ENCODE assay signal across 9 cellular contexts in the genomic region with DNA sequence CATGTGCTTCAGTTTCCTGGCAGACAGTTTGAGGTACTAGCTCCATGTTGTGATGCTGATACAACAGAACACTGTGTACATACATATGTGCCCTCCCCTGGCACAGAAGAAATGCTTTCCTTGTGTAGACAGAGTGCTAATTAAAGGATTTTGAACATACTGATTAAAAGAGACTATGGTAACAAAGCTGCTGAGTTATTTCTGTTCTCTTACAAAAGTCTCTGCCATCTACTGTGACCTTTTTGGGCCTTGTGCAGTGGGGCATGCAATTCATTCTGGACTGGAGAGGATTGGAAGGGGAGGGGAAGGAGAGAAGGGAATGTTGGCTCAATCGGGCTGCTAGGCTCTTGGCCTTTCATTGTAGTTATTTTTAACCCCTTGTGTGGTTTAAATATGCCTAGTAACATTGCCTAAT. TPM values are rescaled to one million over a fixed set of nuclear protein-coding genes. Genes with fewer than 3 reads are reported as not detected.
A peak's percentile ranks its signal among the peaks of the same experiment; 100 is the strongest.
DNase-seq lines count a peak whose midpoint lies in the region; ATAC-seq, FAIRE-seq and TF ChIP-seq lines count a peak whose summit lies in the region.
"Had no signal": no experiment of that assay in that cellular context is flagged by ENCODE, and none has a peak within 500 bp of the region (broad histone marks: within the 10 kb centered on the region; RNA-seq: fewer than 3 reads in every experiment).

No MANE protein-coding gene starts in this region.

- H3K4me1 ChIP-seq in SK-N-SH (ENCODE audit: control insufficient read depth in 1 of 2, insufficient read depth in 2 of 2, low read depth in 1 of 2, low read length in 1 of 2) = peaks cover 7 to 10% of the 10 kb centered on the region in 2 experiments; a peak in 3 of 4 replicates
- H3K4me1 ChIP-seq in left ventricle myocardium inferior = peaks cover 93% of the 10 kb centered on the region
- peaks cover 0 to 86% (median 61%) of the 10 kb centered on the region in 4 donors for H3K4me1 ChIP-seq in sigmoid colon

- intact Hi-C loops in left ventricle myocardium inferior (cut with micrococcal nuclease) = no loop called here
- intact Hi-C loops in sigmoid colon (cut with DNase I) = no loop called here

- CTCF ChIA-PET in SK-N-SH (lab: Yijun Ruan, JAX) = no interaction called here
- CTCF ChIA-PET in GM10248 (lab: Yijun Ruan, JAX) = no interaction called here

- no peak for ATAC-seq in HG03521 (IDR thresholded peaks at IDR 0.05; ENCODE audit: unreplicated experiment)

- peaks cover 100% of the 10 kb centered on the region for H3K79me2 ChIP-seq in SK-N-SH (ENCODE audit: insufficient read depth)

- no peak for DNase-seq in GM18507 (ENCODE audit: extremely low spot score, insufficient read length, low read depth)
- peak; percentile 12 for DNase-seq in SK-N-SH
- DNase-seq in left ventricle myocardium inferior = no peak
- no peak for DNase-seq in sigmoid colon
- DNase-seq in GM10248 (ENCODE audit: extremely low spot score) = no peak
- no peak for DNase-seq in D721Med (ENCODE audit: insufficient read length, low spot score)
- DNase-seq in stimulated activated CD8-positive, alpha-beta memory T cell treated with anti-CD3 and anti-CD28 coated beads, Interleukin-4, amount 100 ng/mL, for 48 hours = no peak
- DNase-seq: activated naive CD8-positive, alpha-beta T cell treated with anti-CD3 and anti-CD28 coated beads, Interleukin-2, amount 10 ng/mL, durations not matched to agents 7 days and 5 days had no signal

- FAIRE-seq in GM18507 (lab: Jason Lieb, UNC) = peak; percentile 18
- FAIRE-seq in D721Med (lab: Jason Lieb, UNC) = no peak

- peaks cover 14 to 45% of the 10 kb centered on the region in 2 experiments for H3K36me3 ChIP-seq in SK-N-SH (replicated peaks in 1 of 2; ENCODE audit: control insufficient read depth in 1 of 2, insufficient read depth in 2 of 2, low read length in 1 of 2)
- H3K36me3 ChIP-seq in left ventricle myocardium inferior = peaks cover 20% of the 10 kb centered on the region
- peaks cover 0 to 17% (median 2%) of the 10 kb centered on the region in 4 donors for H3K36me3 ChIP-seq in sigmoid colon

- POLR2A ChIA-PET in SK-N-SH (lab: Yijun Ruan, JAX) (no interaction called here), GM10248 (lab: Yijun Ruan, JAX) (no interaction called here)

- no peak overlapping the region for H2AFZ ChIP-seq in SK-N-SH (ENCODE audit: low read depth)

- H3K9me3 ChIP-seq in SK-N-SH (no peaks in the 10 kb centered on the region), left ventricle myocardium inferior (replicated peaks) (no peaks in the 10 kb centered on the region), sigmoid colon (no peaks in the 10 kb centered on the region)

- peak overlapping the region in 1 of 2 experiments; percentile 50; a peak in 1 of 4 replicates for H3K27ac ChIP-seq in SK-N-SH (ENCODE audit: low read depth in 2 of 2, low read length in 1 of 2)
- peak overlapping the region; percentile 99 for H3K27ac ChIP-seq in left ventricle myocardium inferior (replicated peaks)
- H3K27ac ChIP-seq in sigmoid colon = peak overlapping the region; percentile 57 to 100 (median 98)

- TF ChIP-seq CTCF in SK-N-SH (IDR thresholded peaks at IDR 0.05) (no peak), left ventricle myocardium inferior (IDR thresholded peaks at IDR 0.05; ENCODE audit: borderline replicate concordance) (no peak), sigmoid colon (IDR thresholded peaks at IDR 0.05) (no peak), GM10248 (IDR thresholded peaks at IDR 0.05; ENCODE audit: control extremely low read depth, extremely low read depth, low read depth, missing control alignments) (no peak), D721Med (IDR thresholded peaks at IDR 0.05; ENCODE audit: insufficient read depth, missing control alignments) (no peak)

- TF ChIP-seq EP300 in SK-N-SH (IDR thresholded peaks at IDR 0.05; ENCODE audit: borderline replicate concordance in 1 of 2, low read depth in 1 of 2, low read length in 1 of 2) (no peak), sigmoid colon (IDR thresholded peaks at IDR 0.05) (peak in 1 of 4 donors; percentile 57)

- H3K9me2 ChIP-seq in SK-N-SH = no peaks in the 10 kb centered on the region

- H3K9ac ChIP-seq in SK-N-SH = no peak overlapping the region

- H3K27me3 ChIP-seq in SK-N-SH (ENCODE audit: insufficient read depth) (no peaks in the 10 kb centered on the region), left ventricle myocardium inferior (ENCODE audit: low read depth) (no peaks in the 10 kb centered on the region), sigmoid colon (no peaks in the 10 kb centered on the region)

- no peak for TF ChIP-seq POLR2A in sigmoid colon (IDR thresholded peaks at IDR 0.05)

- H3F3A ChIP-seq in SK-N-SH (replicated peaks; ENCODE audit: insufficient read depth) = no peaks in the 10 kb centered on the region

- WGBS in SK-N-SH (ENCODE audit: low lambda C conversion rate) = 7% methylated on average over 1 of the region's 1 CpG
- 2 to 28% methylated on average over 1 of the region's 1 CpG for WGBS in sigmoid colon, 2 donors

- H4K20me1 ChIP-seq in SK-N-SH (ENCODE audit: insufficient read depth) = peaks cover 42% of the 10 kb centered on the region

- H3K4me2 ChIP-seq in SK-N-SH = peak overlapping the region; percentile 42; the same call in 1 of the 2 replicates

- H3K4me3 ChIP-seq in SK-N-SH (ENCODE audit: low read depth in 2 of 2, low read length in 1 of 2) (no peak overlapping the region), left ventricle myocardium inferior (peak overlapping the region; percentile 98), sigmoid colon (peak overlapping the region in 1 of 4 donors; percentile 17)

- TF ChIP-seq RAD21 in SK-N-SH (IDR thresholded peaks at IDR 0.05; ENCODE audit: low read length) = no peak

TF ChIP-seq in SK-N-SH, 30 proteins besides CTCF, POLR2A, EP300 and RAD21:
- TF ChIP-seq, protein P1, sequence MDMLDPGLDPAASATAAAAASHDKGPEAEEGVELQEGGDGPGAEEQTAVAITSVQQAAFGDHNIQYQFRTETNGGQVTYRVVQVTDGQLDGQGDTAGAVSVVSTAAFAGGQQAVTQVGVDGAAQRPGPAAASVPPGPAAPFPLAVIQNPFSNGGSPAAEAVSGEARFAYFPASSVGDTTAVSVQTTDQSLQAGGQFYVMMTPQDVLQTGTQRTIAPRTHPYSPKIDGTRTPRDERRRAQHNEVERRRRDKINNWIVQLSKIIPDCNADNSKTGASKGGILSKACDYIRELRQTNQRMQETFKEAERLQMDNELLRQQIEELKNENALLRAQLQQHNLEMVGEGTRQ (IDR thresholded peaks at IDR 0.05; ENCODE audit: borderline replicate concordance, low read depth, low read length) = no peak
- TF ChIP-seq, protein P2, sequence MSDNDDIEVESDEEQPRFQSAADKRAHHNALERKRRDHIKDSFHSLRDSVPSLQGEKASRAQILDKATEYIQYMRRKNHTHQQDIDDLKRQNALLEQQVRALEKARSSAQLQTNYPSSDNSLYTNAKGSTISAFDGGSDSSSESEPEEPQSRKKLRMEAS (IDR thresholded peaks at IDR 0.05; ENCODE audit: low read depth) = no peak
- TF ChIP-seq, protein P3, sequence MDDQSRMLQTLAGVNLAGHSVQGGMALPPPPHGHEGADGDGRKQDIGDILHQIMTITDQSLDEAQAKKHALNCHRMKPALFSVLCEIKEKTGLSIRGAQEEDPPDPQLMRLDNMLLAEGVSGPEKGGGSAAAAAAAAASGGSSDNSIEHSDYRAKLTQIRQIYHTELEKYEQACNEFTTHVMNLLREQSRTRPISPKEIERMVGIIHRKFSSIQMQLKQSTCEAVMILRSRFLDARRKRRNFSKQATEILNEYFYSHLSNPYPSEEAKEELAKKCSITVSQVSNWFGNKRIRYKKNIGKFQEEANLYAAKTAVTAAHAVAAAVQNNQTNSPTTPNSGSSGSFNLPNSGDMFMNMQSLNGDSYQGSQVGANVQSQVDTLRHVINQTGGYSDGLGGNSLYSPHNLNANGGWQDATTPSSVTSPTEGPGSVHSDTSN (IDR thresholded peaks at IDR 0.05) = no peak
- TF ChIP-seq TAF1 (IDR thresholded peaks at IDR 0.05; ENCODE audit: borderline replicate concordance, low read depth, low read length) (no peak), FOSL2 (IDR thresholded peaks at IDR 0.05; ENCODE audit: borderline replicate concordance, low read depth) (no peak), SIN3A (IDR thresholded peaks at IDR 0.05; ENCODE audit: borderline replicate concordance, low read depth, low read length) (no peak), NRF1 (IDR thresholded peaks at IDR 0.05; ENCODE audit: low read depth, low read length) (no peak), RFX5 (IDR thresholded peaks at IDR 0.05; ENCODE audit: low read length) (no peak), TEAD4 (IDR thresholded peaks at IDR 0.05; ENCODE audit: borderline replicate concordance, insufficient read depth) (no peak), TCF12 (IDR thresholded peaks at IDR 0.05) (no peak)

RNA-seq across cellular contexts. Expression of a gene that starts 6.0 kb away (rescaled TPM):
- 36.7 and 39.2 TPM in 2 replicates for polyA plus RNA-seq in SK-N-SH (2012; rRNA removed)
- polyA plus RNA-seq in SK-N-SH (2012; cell fraction: cytosol; rRNA removed) = 24.7 and 31.6 TPM in 2 replicates
- polyA plus RNA-seq in SK-N-SH (2012; cell fraction: nucleus; rRNA removed) = 31.7 and 51.1 TPM in 2 replicates
- 982 TPM for total RNA-seq in left ventricle myocardium inferior
- 100 to 1,000 TPM; 167 to 221 (median 204) TPM for total RNA-seq in sigmoid colon
- polyA plus RNA-seq in sigmoid colon = 10 to 100 TPM; 31.2 to 43.0 (median 39.6) TPM
